Comparison of ENCODE assay signal across 24 cellular contexts in the genomic region with DNA sequence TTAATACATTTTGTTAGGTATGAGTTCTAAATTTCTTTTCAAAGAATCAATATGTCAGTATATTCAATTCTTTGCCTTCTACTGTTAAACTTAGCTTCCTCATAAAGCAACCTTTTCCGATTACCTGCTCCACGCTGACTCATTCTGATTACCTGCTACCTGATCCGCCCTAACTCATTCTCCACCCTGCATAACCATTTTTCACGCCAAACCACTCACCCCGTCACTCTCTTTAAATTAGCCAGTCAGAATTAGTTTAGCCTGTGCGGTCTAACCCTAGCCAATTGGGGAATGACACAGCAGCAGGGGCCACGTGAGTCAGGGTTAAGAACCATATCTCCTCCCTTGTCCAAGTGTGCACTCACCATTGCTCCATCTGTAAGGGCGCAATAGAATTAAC.
"Had no signal": no experiment of that assay in that cellular context is flagged by ENCODE, and none has a peak within 500 bp of the region (broad histone marks: within the 10 kb centered on the region; RNA-seq: fewer than 3 reads in every experiment).

No MANE protein-coding gene starts in this region.

- H3K9me3 ChIP-seq: esophagus squamous epithelium, heart right ventricle, lower lobe of right lung, psoas muscle, sigmoid colon, testis, tibial artery had no signal

- FAIRE-seq: colon, keratinocyte had no signal

- H3K4me1 Mint-ChIP-seq: stimulated activated effector memory CD8-positive, alpha-beta T cell treated with anti-CD3 and anti-CD28 coated beads, Interleukin-12 subunit alpha, Interleukin-12 subunit beta, amount 100 ng/mL, for 72 hours had no signal

- H3K4me3 ChIP-seq: esophagus squamous epithelium, heart right ventricle, lower lobe of right lung, psoas muscle, sigmoid colon, testis, tibial artery had no signal

- H3K9me3 Mint-ChIP-seq: natural killer cell treated with Interleukin-12 subunit alpha and Interleukin-12 subunit beta and Interleukin-15 and Interleukin-18, amount 100 ng/mL, for 72 hours; stimulated activated effector memory CD8-positive, alpha-beta T cell treated with anti-CD3 and anti-CD28 coated beads, Interleukin-12 subunit alpha, Interleukin-12 subunit beta, amount 100 ng/mL, for 72 hours; type B pancreatic cell had no signal

- H3K27ac ChIP-seq: esophagus squamous epithelium, heart right ventricle, lower lobe of right lung, psoas muscle, sigmoid colon, testis, tibial artery had no signal

- DNase-seq: effector CD8-positive, alpha-beta T cell; erythroblast; esophagus squamous epithelium; foreskin melanocyte; glutamatergic neuron; heart right ventricle; hippocampal formation; left ventricle myocardium superior; lower lobe of right lung; posterior cingulate gyrus; psoas muscle; right cardiac atrium; sigmoid colon; stimulated activated CD4-positive, alpha-beta T cell treated with anti-CD3 and anti-CD28 coated beads, Interleukin-2, amount 100 ng/mL, for 24 hours; stimulated activated CD4-positive, alpha-beta T cell treated with anti-CD3 and anti-CD28 coated beads, Interleukin-4, amount 100 ng/mL, for 24 hours; stimulated activated naive CD4-positive, alpha-beta T cell treated with Interleukin-2 at 50 U/mL for 16 hours; substantia nigra; testis; tibial artery had no signal

- H3K36me3 ChIP-seq: esophagus squamous epithelium, heart right ventricle, lower lobe of right lung, sigmoid colon, tibial artery had no signal

- H3K27me3 ChIP-seq: esophagus squamous epithelium, testis, tibial artery had no signal

- H3K36me3 Mint-ChIP-seq: natural killer cell treated with Interleukin-12 subunit alpha and Interleukin-12 subunit beta and Interleukin-15 and Interleukin-18, amount 100 ng/mL, for 72 hours; stimulated activated effector memory CD8-positive, alpha-beta T cell treated with anti-CD3 and anti-CD28 coated beads, Interleukin-12 subunit alpha, Interleukin-12 subunit beta, amount 100 ng/mL, for 72 hours; type B pancreatic cell had no signal

- H3K4me1 ChIP-seq: psoas muscle, sigmoid colon, testis had no signal

- ATAC-seq: left ventricle myocardium superior; lower lobe of right lung; natural killer cell treated with Interleukin-12 subunit alpha and Interleukin-12 subunit beta and Interleukin-15 and Interleukin-18, amount 100 ng/mL, for 72 hours; psoas muscle; stimulated activated effector memory CD8-positive, alpha-beta T cell treated with anti-CD3 and anti-CD28 coated beads, Interleukin-12 subunit alpha, Interleukin-12 subunit beta, amount 100 ng/mL, for 72 hours had no signal

- H3K27ac Mint-ChIP-seq: natural killer cell treated with Interleukin-12 subunit alpha and Interleukin-12 subunit beta and Interleukin-15 and Interleukin-18, amount 100 ng/mL, for 72 hours; stimulated activated effector memory CD8-positive, alpha-beta T cell treated with anti-CD3 and anti-CD28 coated beads, Interleukin-12 subunit alpha, Interleukin-12 subunit beta, amount 100 ng/mL, for 72 hours; type B pancreatic cell had no signal

- H3K4me3 Mint-ChIP-seq: natural killer cell treated with Interleukin-12 subunit alpha and Interleukin-12 subunit beta and Interleukin-15 and Interleukin-18, amount 100 ng/mL, for 72 hours; stimulated activated effector memory CD8-positive, alpha-beta T cell treated with anti-CD3 and anti-CD28 coated beads, Interleukin-12 subunit alpha, Interleukin-12 subunit beta, amount 100 ng/mL, for 72 hours; type B pancreatic cell had no signal
